ENCODE assay signal across 27 cellular contexts in the genomic region with DNA sequence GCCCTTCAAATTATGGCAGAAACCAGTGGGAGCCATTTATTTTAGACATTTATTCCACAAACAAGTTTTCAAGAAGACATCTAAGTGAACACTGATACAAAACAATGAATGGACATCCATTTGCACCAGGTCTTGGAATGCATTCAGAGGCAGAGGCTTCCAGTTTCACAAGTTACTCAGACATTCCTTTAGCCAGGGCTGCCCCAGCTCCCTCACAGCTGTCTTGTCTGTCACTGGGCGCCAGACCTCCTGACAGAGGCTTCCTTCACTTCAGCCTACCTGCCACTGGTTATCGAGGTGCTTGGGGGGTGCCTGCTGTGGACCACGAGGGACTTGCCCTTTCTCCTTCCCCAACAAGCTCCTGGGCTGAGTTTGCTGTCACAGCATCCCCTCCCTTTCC. TPM values are rescaled to one million over a fixed set of nuclear protein-coding genes. Genes with fewer than 3 reads are reported as not detected.
A peak's percentile ranks its signal among the peaks of the same experiment; 100 is the strongest.
DNase-seq lines count a peak whose midpoint lies in the region; ATAC-seq lines count a peak whose summit lies in the region.
"Had no signal": no experiment of that assay in that cellular context is flagged by ENCODE, and none has a peak within 500 bp of the region (broad histone marks: within the 10 kb centered on the region; RNA-seq: fewer than 3 reads in every experiment).

No MANE protein-coding gene starts in this region.

- no peak overlapping the region for H2AK5ac ChIP-seq in mesendoderm (ENCODE audit: low read length)

- no peaks in the 10 kb centered on the region for H3K4me1 Mint-ChIP-seq in activated CD8-positive, alpha-beta memory T cell treated with anti-CD3 and anti-CD28 coated beads, Interleukin-2, amount 10 ng/mL, durations not matched to agents 7 days and 5 days
- H3K4me1 Mint-ChIP-seq: CD8-positive, alpha-beta memory T cell had no signal

- H3K27me3 ChIP-seq in SJCRH30, result no peaks in the 10 kb centered on the region
- H3K27me3 ChIP-seq in mesendoderm (ENCODE audit: insufficient read depth, low read length, poor library complexity), result no peaks in the 10 kb centered on the region

- H3K9ac ChIP-seq in mesendoderm (ENCODE audit: low read length), result no peak overlapping the region

- no peak overlapping the region for H2BK120ac ChIP-seq in mesendoderm (ENCODE audit: low read depth, low read length)

- no peaks in the 10 kb centered on the region for H3K27me3 Mint-ChIP-seq in activated CD8-positive, alpha-beta memory T cell treated with anti-CD3 and anti-CD28 coated beads, Interleukin-2, amount 10 ng/mL, durations not matched to agents 7 days and 5 days
- H3K27me3 Mint-ChIP-seq: CD8-positive, alpha-beta memory T cell had no signal

- no peak overlapping the region for H3K23ac ChIP-seq in mesendoderm (ENCODE audit: low read length)

- H3K36me3 ChIP-seq in SJCRH30 (0 out of 2 replicates have a peak, but pooled peaks cover 3% of the 10 kb centered on the region), mesendoderm (ENCODE audit: control insufficient read depth, insufficient read depth, low read length) (no peaks in the 10 kb centered on the region)

- no peak overlapping the region for H2BK5ac ChIP-seq in mesendoderm (ENCODE audit: low read length)

- no peaks in the 10 kb centered on the region for H3K36me3 Mint-ChIP-seq in activated CD8-positive, alpha-beta memory T cell treated with anti-CD3 and anti-CD28 coated beads, Interleukin-2, amount 10 ng/mL, durations not matched to agents 7 days and 5 days

- H3K79me1 ChIP-seq in mesendoderm (ENCODE audit: low read length), result no peaks in the 10 kb centered on the region

- CTCF ChIA-PET in activated CD8-positive, alpha-beta memory T cell treated with anti-CD3 and anti-CD28 coated beads, Interleukin-2, amount 10 ng/mL, durations not matched to agents 7 days and 5 days (lab: Charles Lee), result interaction anchor here (1.0 to 1.1 kb wide), 2 partner anchors 13 to 1874 kb away, joined by 3 to 4 read pairs; no protein-coding TSS in a partner anchor

- no peak for ATAC-seq in activated CD8-positive, alpha-beta memory T cell treated with anti-CD3 and anti-CD28 coated beads, Interleukin-2, amount 10 ng/mL, durations not matched to agents 7 days and 5 days
- ATAC-seq in GM21825 (IDR thresholded peaks at IDR 0.05; ENCODE audit: unreplicated experiment), result no peak
- ATAC-seq: K562, PC-3 had no signal

- H3K56ac ChIP-seq in mesendoderm (ENCODE audit: low read length), result no peak overlapping the region

- H3K4ac ChIP-seq in mesendoderm (ENCODE audit: low read depth, low read length), result no peak overlapping the region

- no peak overlapping the region for H4K5ac ChIP-seq in mesendoderm (ENCODE audit: low read length)

- no peak overlapping the region for H2BK15ac ChIP-seq in mesendoderm (replicated peaks; ENCODE audit: low read depth)

- H3K4me3 ChIP-seq in SJCRH30, result no peak overlapping the region
- H3K4me3 ChIP-seq in mesendoderm (ENCODE audit: low read length), result no peak overlapping the region
- H3K4me3 ChIP-seq: K562, SK-N-MC had no signal

- no peak overlapping the region for H3K4me2 ChIP-seq in mesendoderm (ENCODE audit: low read length)

- no peak overlapping the region for H4K8ac ChIP-seq in mesendoderm (ENCODE audit: low read depth, low read length)

- no peak overlapping the region for H3K18ac ChIP-seq in mesendoderm (ENCODE audit: low read length)

- peaks cover 9% of the 10 kb centered on the region for H3K4me1 ChIP-seq in SJCRH30
- no peaks in the 10 kb centered on the region for H3K4me1 ChIP-seq in mesendoderm (ENCODE audit: control insufficient read depth, low read depth, low read length)

- H3K4me3 Mint-ChIP-seq in activated CD8-positive, alpha-beta memory T cell treated with anti-CD3 and anti-CD28 coated beads, Interleukin-2, amount 10 ng/mL, durations not matched to agents 7 days and 5 days, result no peak overlapping the region
- H3K4me3 Mint-ChIP-seq: CD8-positive, alpha-beta memory T cell had no signal

- no peaks in the 10 kb centered on the region for H3K9me3 ChIP-seq in SJCRH30 (replicated peaks)

- no peaks in the 10 kb centered on the region for H3K9me3 Mint-ChIP-seq in activated CD8-positive, alpha-beta memory T cell treated with anti-CD3 and anti-CD28 coated beads, Interleukin-2, amount 10 ng/mL, durations not matched to agents 7 days and 5 days (ENCODE audit: low read depth)
- H3K9me3 Mint-ChIP-seq: CD8-positive, alpha-beta memory T cell had no signal

- H3K27ac Mint-ChIP-seq in activated CD8-positive, alpha-beta memory T cell treated with anti-CD3 and anti-CD28 coated beads, Interleukin-2, amount 10 ng/mL, durations not matched to agents 7 days and 5 days, result no peak overlapping the region

- H3K27ac ChIP-seq in SJCRH30, result peak overlapping the region; percentile 41
- H3K27ac ChIP-seq in mesendoderm (ENCODE audit: low read depth, low read length), result no peak overlapping the region
- H3K27ac ChIP-seq: 22Rv1, C4-2B, SK-N-MC had no signal

- DNase-seq in activated CD8-positive, alpha-beta memory T cell treated with anti-CD3 and anti-CD28 coated beads for 24 hours, result peak; percentile 48
- no peak for DNase-seq in activated CD8-positive, alpha-beta memory T cell treated with anti-CD3 and anti-CD28 coated beads, Interleukin-2, amount 10 ng/mL, durations not matched to agents 7 days and 5 days
- DNase-seq in SJCRH30 (peak; percentile 73 to 75), mesendoderm (peak; percentile 42), NCI-H187 (lab: John Stamatoyannopoulos, UW) (no peak), RPMI8226 (no peak), KBM-7 (no peak)
- DNase-seq: ACHN; Calu3; CD8-positive, alpha-beta memory T cell; DMS153; GDM1; NCI-H1092; NCI-H1436 treated with DMSO at 0.1 percent for 48 hours; NCI-H2029; NCI-H2227 treated with DMSO at 0.1 percent for 48 hours; NCI-H510A; NCI-H774; PC-3; SHP77; SW 1271 had no signal

- in situ Hi-C loops in KBM-7 (cut with MboI; ENCODE audit: low pct_unique_long_range_greater_than_20kb, low sequenced_read_pairs), result no loop called here

- no CpG with 5 or more reads among the region's 3 CpGs for WGBS in mesendoderm (ENCODE audit: extremely low coverage, insufficient coverage, low lambda C conversion rate)

- no peaks in the 10 kb centered on the region for H3K79me2 ChIP-seq in mesendoderm (ENCODE audit: control insufficient read depth, insufficient read depth, low read length)

RNA-seq across cellular contexts. Expression of a gene that starts 19.2 kb away (rescaled TPM):
- total RNA-seq in activated CD8-positive, alpha-beta memory T cell treated with anti-CD3 and anti-CD28 coated beads, Interleukin-2, amount 10 ng/mL, durations not matched to agents 7 days and 5 days, result not detected
- total RNA-seq in SJCRH30 (2014; rRNA removed; shearing (Covaris generic)), result not detected in 2 replicates
- 0.03 TPM for polyA plus RNA-seq in mesendoderm (2013, experiment 1 of 2)
- not detected for polyA plus RNA-seq in mesendoderm (2013, experiment 2 of 2)
- total RNA-seq: Calu3, K562, PC-3, RPMI7951 had no signal
- polyA plus RNA-seq: CD8-positive, alpha-beta memory T cell; K562 had no signal

RNA-seq across cellular contexts. Expression of a gene that starts 21.7 kb away (rescaled TPM):
- 1 to 10 TPM; 3.2 to 3.9 TPM for total RNA-seq in activated CD8-positive, alpha-beta memory T cell treated with anti-CD3 and anti-CD28 coated beads, Interleukin-2, amount 10 ng/mL, durations not matched to agents 7 days and 5 days
- total RNA-seq in SJCRH30 (2014; rRNA removed; shearing (Covaris generic)), result 8.2 and 8.8 TPM in 2 replicates
- 6.2 TPM for polyA plus RNA-seq in mesendoderm (2013, experiment 1 of 2)
- 6.0 TPM for polyA plus RNA-seq in mesendoderm (2013, experiment 2 of 2)

Comparison
In these comparisons a context has a peak if more than half of its experiments do, and no peak if none do; other contexts are left out.
1. DNase-seq: peak in activated CD8-positive, alpha-beta memory T cell treated with anti-CD3 and anti-CD28 coated beads for 24 hours (single experiment), SJCRH30 (2 of 2) and mesendoderm (single experiment); none in activated CD8-positive, alpha-beta memory T cell treated with anti-CD3 and anti-CD28 coated beads, Interleukin-2, amount 10 ng/mL, durations not matched to agents 7 days and 5 days (single experiment), NCI-H187 (0 of 2), RPMI8226 (single experiment) and KBM-7 (single experiment).